Comparison of ENCODE assay signal across 8 cellular contexts in genomic region chr17:39952665-39953470, GRCh38. TPM values are rescaled to one million over a fixed set of nuclear protein-coding genes. Genes with fewer than 3 reads are reported as not detected.
A peak's percentile ranks its signal among the peaks of the same experiment; 100 is the strongest.
DNase-seq lines count a peak whose midpoint lies in the region; ATAC-seq and TF ChIP-seq lines count a peak whose summit lies in the region.

No MANE protein-coding gene starts in this region.

- H3K36me3 Mint-ChIP-seq in activated T-helper 17 cell treated with anti-CD3 and anti-CD28 coated beads, Interleukin-2, amount 50 U/mL, for 72 hours (ENCODE audit: low read depth): no peaks in the 10 kb centered on the region
- H3K36me3 Mint-ChIP-seq in natural killer cell: no peaks in the 10 kb centered on the region
- no peaks in the 10 kb centered on the region for H3K36me3 Mint-ChIP-seq in stimulated activated naive B cell treated with anti-CD40 and anti-IgM and Interleukin-4, amounts not matched to agents 10 μg/mL and 1 μg/mL and 100 μg/mL, for 72 hours

- no peak overlapping the region for H3K27ac ChIP-seq in KMS-11
- peak overlapping the region; percentile 59 to 79 (median 70) for H3K27ac ChIP-seq in Peyer's patch

- no peaks in the 10 kb centered on the region for H3K27me3 Mint-ChIP-seq in activated T-helper 17 cell treated with anti-CD3 and anti-CD28 coated beads, Interleukin-2, amount 50 U/mL, for 72 hours
- no peaks in the 10 kb centered on the region for H3K27me3 Mint-ChIP-seq in natural killer cell (ENCODE audit: low read depth in 2 of 2)
- H3K27me3 Mint-ChIP-seq in stimulated activated naive B cell treated with anti-CD40 and anti-IgM and Interleukin-4, amounts not matched to agents 10 μg/mL and 1 μg/mL and 100 μg/mL, for 72 hours: no peaks in the 10 kb centered on the region

- TF ChIP-seq CTCF in KMS-11 (conservative IDR thresholded peaks at IDR 0.05; ENCODE audit: low read depth, low read length): no peak
- no peak for TF ChIP-seq CTCF in Peyer's patch (IDR thresholded peaks at IDR 0.05)
- TF ChIP-seq CTCF in fibroblast of pulmonary artery (IDR thresholded peaks at IDR 0.05; ENCODE audit: low read length, missing control alignments): no peak
- no peak for TF ChIP-seq CTCF in natural killer cell (IDR thresholded peaks at IDR 0.05)

- H3K9me3 Mint-ChIP-seq in activated T-helper 17 cell treated with anti-CD3 and anti-CD28 coated beads, Interleukin-2, amount 50 U/mL, for 72 hours: no peaks in the 10 kb centered on the region
- H3K9me3 Mint-ChIP-seq in natural killer cell: no peaks in the 10 kb centered on the region
- no peaks in the 10 kb centered on the region for H3K9me3 Mint-ChIP-seq in stimulated activated naive B cell treated with anti-CD40 and anti-IgM and Interleukin-4, amounts not matched to agents 10 μg/mL and 1 μg/mL and 100 μg/mL, for 72 hours

- DNase-seq in DMS153 (lab: John Stamatoyannopoulos, UW) (peak; percentile 93), Peyer's patch (peak; percentile 98 to 100 (median 99)), fibroblast of pulmonary artery (ENCODE audit: low read depth) (peak; percentile 95), natural killer cell (peak; percentile 83)
- DNase-seq in stimulated activated naive B cell treated with anti-CD40 and anti-IgM and Interleukin-4, amounts not matched to agents 10 μg/mL and 1 μg/mL and 100 μg/mL, for 72 hours: peak; percentile 83

- H3K4me2 ChIP-seq in KMS-11: peak overlapping the region; percentile 65

- H3K36me3 ChIP-seq in KMS-11 (ENCODE audit: insufficient read depth): no peaks in the 10 kb centered on the region
- H3K36me3 ChIP-seq in Peyer's patch: no peaks in the 10 kb centered on the region

- H2AFZ ChIP-seq in KMS-11 (ENCODE audit: low read depth): peak overlapping the region; percentile 53; the same call in 1 of the 2 replicates

- intact Hi-C loops in natural killer cell (cut with micrococcal nuclease): no loop called here

- no peak overlapping the region; the same call in 1 of the 2 replicates for H3K9ac ChIP-seq in KMS-11

- H3K4me1 Mint-ChIP-seq in activated T-helper 17 cell treated with anti-CD3 and anti-CD28 coated beads, Interleukin-2, amount 50 U/mL, for 72 hours: no peaks in the 10 kb centered on the region
- peaks cover 0 to 5% of the 10 kb centered on the region in 2 donors for H3K4me1 Mint-ChIP-seq in natural killer cell
- H3K4me1 Mint-ChIP-seq in stimulated activated naive B cell treated with anti-CD40 and anti-IgM and Interleukin-4, amounts not matched to agents 10 μg/mL and 1 μg/mL and 100 μg/mL, for 72 hours: peaks cover 26 to 57% of the 10 kb centered on the region in 2 donors

- H3K27me3 ChIP-seq in KMS-11 (ENCODE audit: insufficient read depth, low read depth) (no peaks in the 10 kb centered on the region), Peyer's patch (no peaks in the 10 kb centered on the region)

- peak in 1 of 2 donors; percentile 44 for TF ChIP-seq POLR2A in Peyer's patch (IDR thresholded peaks at IDR 0.05)

- peak overlapping the region; percentile 87 for H3K27ac Mint-ChIP-seq in activated T-helper 17 cell treated with anti-CD3 and anti-CD28 coated beads, Interleukin-2, amount 50 U/mL, for 72 hours
- peak overlapping the region; percentile 71 to 83 for H3K27ac Mint-ChIP-seq in natural killer cell
- peak overlapping the region; percentile 89 for H3K27ac Mint-ChIP-seq in stimulated activated naive B cell treated with anti-CD40 and anti-IgM and Interleukin-4, amounts not matched to agents 10 μg/mL and 1 μg/mL and 100 μg/mL, for 72 hours

- peaks cover 30% of the 10 kb centered on the region for H3K4me1 ChIP-seq in KMS-11 (ENCODE audit: low read depth, poor library complexity, severe bottlenecking)
- H3K4me1 ChIP-seq in Peyer's patch: peaks cover 0 to 7% (median 0%) of the 10 kb centered on the region in 4 donors

- H3K79me2 ChIP-seq in KMS-11 (ENCODE audit: insufficient read depth, low read depth): no peaks in the 10 kb centered on the region

- peak overlapping the region; percentile 85 for H3K4me3 Mint-ChIP-seq in activated T-helper 17 cell treated with anti-CD3 and anti-CD28 coated beads, Interleukin-2, amount 50 U/mL, for 72 hours
- H3K4me3 Mint-ChIP-seq in natural killer cell: peak overlapping the region; percentile 77
- peak overlapping the region; percentile 86 to 89 for H3K4me3 Mint-ChIP-seq in stimulated activated naive B cell treated with anti-CD40 and anti-IgM and Interleukin-4, amounts not matched to agents 10 μg/mL and 1 μg/mL and 100 μg/mL, for 72 hours

- peak; percentile 64 for ATAC-seq in GM21576 (IDR thresholded peaks at IDR 0.05; ENCODE audit: unreplicated experiment)
- ATAC-seq in activated T-helper 17 cell treated with anti-CD3 and anti-CD28 coated beads, Interleukin-2, amount 50 U/mL, for 72 hours (replicated peaks): peak; percentile 87
- ATAC-seq in natural killer cell: peak; percentile 86 to 95 (median 87)
- ATAC-seq in stimulated activated naive B cell treated with anti-CD40 and anti-IgM and Interleukin-4, amounts not matched to agents 10 μg/mL and 1 μg/mL and 100 μg/mL, for 72 hours (replicated peaks): peak; percentile 91

- no peaks in the 10 kb centered on the region for H3K9me3 ChIP-seq in Peyer's patch

- H3K4me3 ChIP-seq in KMS-11 (IDR thresholded peaks at IDR 0.05; ENCODE audit: insufficient read depth, low read depth, low read length) (no peak overlapping the region), Peyer's patch (peak overlapping the region; percentile 36 to 62 (median 48)), fibroblast of pulmonary artery (replicated peaks; ENCODE audit: low read depth, low read length) (peak overlapping the region; percentile 47)

- no peaks in the 10 kb centered on the region for H4K20me1 ChIP-seq in KMS-11 (ENCODE audit: insufficient read depth)

RNA-seq across cellular contexts. Expression of gene GSDMA, which starts 9.9 kb away (rescaled TPM):
- 1 to 10 TPM in 2 of 4 donors, not detected in 2; 1.6 to 3.3 TPM for total RNA-seq in Peyer's patch
- total RNA-seq in activated T-helper 17 cell treated with anti-CD3 and anti-CD28 coated beads, Interleukin-2, amount 50 U/mL, for 72 hours: 1 to 10 TPM in 1 of 2 donors, under 1 TPM in 1; 0.63 to 1.1 TPM
- total RNA-seq in natural killer cell: 1 to 10 TPM; 1.1 to 3.2 (median 2.1) TPM

RNA-seq across cellular contexts. Expression of gene LRRC3C, which starts 25.3 kb away (rescaled TPM):
- total RNA-seq in Peyer's patch (not detected), natural killer cell (not detected)
- total RNA-seq in activated T-helper 17 cell treated with anti-CD3 and anti-CD28 coated beads, Interleukin-2, amount 50 U/mL, for 72 hours: not detected

RNA-seq across cellular contexts. Expression of gene ORMDL3, which starts 25.5 kb away (rescaled TPM):
- total RNA-seq in Peyer's patch (10 to 100 TPM; 33.0 to 97.4 (median 79.0) TPM), natural killer cell (100 to 1,000 TPM in 1 of 3 donors, 10 to 100 TPM in 2; 61.6 to 121 (median 77.2) TPM)
- total RNA-seq in activated T-helper 17 cell treated with anti-CD3 and anti-CD28 coated beads, Interleukin-2, amount 50 U/mL, for 72 hours: 10 to 100 TPM; 66.8 to 70.3 TPM

RNA-seq across cellular contexts. Expression of gene PSMD3, which starts 27.7 kb away (rescaled TPM):
- total RNA-seq in Peyer's patch (10 to 100 TPM; 65.2 to 87.9 (median 73.7) TPM), natural killer cell (10 to 100 TPM; 66.1 to 83.8 (median 78.9) TPM)
- 100 to 1,000 TPM in 1 of 2 donors, 10 to 100 TPM in 1; 97.6 to 159 TPM for total RNA-seq in activated T-helper 17 cell treated with anti-CD3 and anti-CD28 coated beads, Interleukin-2, amount 50 U/mL, for 72 hours

RNA-seq across cellular contexts. Expression of gene GSDMB, which starts 34.4 kb away (rescaled TPM):
- total RNA-seq in Peyer's patch: 100 to 1,000 TPM in 3 of 4 donors, 10 to 100 TPM in 1; 91.6 to 277 (median 235) TPM
- 10 to 100 TPM; 28.9 to 37.6 TPM for total RNA-seq in activated T-helper 17 cell treated with anti-CD3 and anti-CD28 coated beads, Interleukin-2, amount 50 U/mL, for 72 hours
- total RNA-seq in natural killer cell: 10 to 100 TPM; 18.3 to 49.2 (median 21.4) TPM
